Comparison of ENCODE assay signal across 16 cellular contexts in the genomic region with DNA sequence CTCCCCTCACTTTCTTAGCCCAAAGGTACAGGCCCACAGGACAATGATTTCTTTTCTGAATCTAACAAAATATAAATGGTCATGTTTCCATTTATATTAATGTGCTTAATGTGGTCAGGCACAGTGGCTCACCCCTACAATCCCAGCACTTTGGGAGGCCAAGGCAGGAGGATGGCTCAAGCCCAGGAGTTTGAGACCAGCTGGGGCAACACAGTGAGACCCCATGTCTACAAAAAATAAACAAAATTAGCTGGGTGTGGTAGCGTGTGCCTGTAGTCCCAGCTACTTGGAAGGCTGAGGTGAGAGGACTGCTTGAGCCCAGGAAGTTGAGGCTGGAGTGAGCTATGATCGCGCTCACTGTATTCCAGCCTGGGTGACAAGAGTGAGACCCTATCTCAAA.
DNase-seq lines count a peak whose midpoint lies in the region; FAIRE-seq and TF ChIP-seq lines count a peak whose summit lies in the region.
"Had no signal": no experiment of that assay in that cellular context is flagged by ENCODE, and none has a peak within 500 bp of the region (broad histone marks: within the 10 kb centered on the region; RNA-seq: fewer than 3 reads in every experiment).

No MANE protein-coding gene starts in this region.

- TF ChIP-seq EP300 in transverse colon (IDR thresholded peaks at IDR 0.05; ENCODE audit: low read depth) = no peak

- intact Hi-C loops in transverse colon (cut with DNase I; ENCODE audit: low total_unique reads) = loop anchor here (10.0 kb wide), 1 partner anchor 95 kb away; a partner anchor contains a TSS

- peaks cover 0 to 78% (median 37%) of the 10 kb centered on the region in 4 donors for H3K36me3 ChIP-seq in transverse colon
- peaks cover 2 to 96% of the 10 kb centered on the region in 2 donors for H3K36me3 ChIP-seq in neuronal stem cell (replicated peaks in 1 of 2; ENCODE audit: control insufficient read depth in 2 of 2, insufficient read depth in 2 of 2, low read length in 2 of 2)

- no peaks in the 10 kb centered on the region for H3K27me3 Mint-ChIP-seq in activated naive CD4-positive, alpha-beta T cell treated with anti-CD3 and anti-CD28 coated beads, Interleukin-2, amount 50 U/mL, for 24 hours
- H3K27me3 Mint-ChIP-seq in chondrocyte (ENCODE audit: low read depth) (no peaks in the 10 kb centered on the region), osteocyte (ENCODE audit: unreplicated experiment) (no peaks in the 10 kb centered on the region)

- H3K4ac ChIP-seq in neuronal stem cell (ENCODE audit: low read length) = no peak overlapping the region

- H2BK5ac ChIP-seq in neuronal stem cell (ENCODE audit: low read length) = no peak overlapping the region

- no peak overlapping the region for H2AFZ ChIP-seq in neuronal stem cell (ENCODE audit: low read length)

- FAIRE-seq in H54 (lab: Jason Lieb, UNC) = no peak
- FAIRE-seq: GM12891, HTR-8/SVneo, TTC549 had no signal

- 94 to 100% methylated on average over 3 of the region's 3 CpGs for WGBS in transverse colon (ENCODE audit: low coverage in 1 of 2), 2 donors
- WGBS in neuronal stem cell (ENCODE audit: extremely low coverage in 2 of 2, insufficient read length in 2 of 2, insufficient replicate concordance in 1 of 2), 2 donors = no CpG with 5 or more reads among the region's 3 CpGs

- no peak overlapping the region for H4K91ac ChIP-seq in neuronal stem cell (ENCODE audit: low read depth, low read length, poor library complexity)

- peaks cover 28% of the 10 kb centered on the region for H3K36me3 Mint-ChIP-seq in activated naive CD4-positive, alpha-beta T cell treated with anti-CD3 and anti-CD28 coated beads, Interleukin-2, amount 50 U/mL, for 24 hours
- H3K36me3 Mint-ChIP-seq in chondrocyte (ENCODE audit: low read depth) (peaks cover 32% of the 10 kb centered on the region), osteocyte (ENCODE audit: unreplicated experiment) (peaks cover 35% of the 10 kb centered on the region)

- no peak overlapping the region for H2AK5ac ChIP-seq in neuronal stem cell (ENCODE audit: low read depth, low read length)

- H2BK120ac ChIP-seq in neuronal stem cell (ENCODE audit: low read depth, low read length) = no peak overlapping the region

- no peak overlapping the region for H3K4me3 ChIP-seq in transverse colon
- H3K4me3 ChIP-seq in neuronal stem cell (ENCODE audit: low read length in 2 of 2) = no peak overlapping the region

- H2BK12ac ChIP-seq in neuronal stem cell (ENCODE audit: low read length) = no peak overlapping the region

- TF ChIP-seq POLR2A in transverse colon (IDR thresholded peaks at IDR 0.05) (no peak), H54 (IDR thresholded peaks at IDR 0.05; ENCODE audit: low read depth, low read length) (no peak)

- no peak overlapping the region for H3K4me2 ChIP-seq in neuronal stem cell (ENCODE audit: insufficient read depth, low read length, poor library complexity, severe bottlenecking)

- H3K9ac ChIP-seq in neuronal stem cell (ENCODE audit: low read depth, low read length, poor library complexity) = no peak overlapping the region

- H2BK15ac ChIP-seq in neuronal stem cell (ENCODE audit: low read length) = no peak overlapping the region

- no peak overlapping the region for H3K23ac ChIP-seq in neuronal stem cell (ENCODE audit: low read depth, low read length, poor library complexity)

- in situ Hi-C loops in transverse colon (cut with MboI; ENCODE audit: low pct_ligation_motif_present in 1 of 4, low pct_unique_long_range_greater_than_20kb in 1 of 4, low sequenced_read_pairs in 3 of 4) = loop anchor here in 3 of 4 donors (10.0 kb wide), 2 partner anchors 45 to 145 kb away; a partner anchor contains a TSS

- H3K27ac Mint-ChIP-seq in activated naive CD4-positive, alpha-beta T cell treated with anti-CD3 and anti-CD28 coated beads, Interleukin-2, amount 50 U/mL, for 24 hours = peak overlapping the region; percentile 48
- H3K27ac Mint-ChIP-seq in chondrocyte (ENCODE audit: unreplicated experiment) (peak overlapping the region; percentile 96), osteocyte (ENCODE audit: unreplicated experiment) (peak overlapping the region; percentile 85)

- peaks cover 97% of the 10 kb centered on the region for H3K4me1 Mint-ChIP-seq in activated naive CD4-positive, alpha-beta T cell treated with anti-CD3 and anti-CD28 coated beads, Interleukin-2, amount 50 U/mL, for 24 hours
- H3K4me1 Mint-ChIP-seq in chondrocyte (ENCODE audit: low read depth) (peaks cover 78% of the 10 kb centered on the region), osteocyte (ENCODE audit: unreplicated experiment) (peaks cover 29% of the 10 kb centered on the region)

- H3K4me1 ChIP-seq in transverse colon (peaks cover 15 to 76% (median 42%) of the 10 kb centered on the region in 4 donors), neuronal stem cell (ENCODE audit: control insufficient read depth in 2 of 2, insufficient read depth in 1 of 2, low read depth in 1 of 2, low read length in 2 of 2) (no peaks in the 10 kb centered on the region)

- H3K79me1 ChIP-seq in neuronal stem cell (ENCODE audit: low read depth, low read length) = no peaks in the 10 kb centered on the region

- no peak overlapping the region for H3K4me3 Mint-ChIP-seq in activated naive CD4-positive, alpha-beta T cell treated with anti-CD3 and anti-CD28 coated beads, Interleukin-2, amount 50 U/mL, for 24 hours
- no peak overlapping the region for H3K4me3 Mint-ChIP-seq in chondrocyte (ENCODE audit: unreplicated experiment)
- no peak overlapping the region for H3K4me3 Mint-ChIP-seq in osteocyte (ENCODE audit: unreplicated experiment)

- no peak overlapping the region for H4K8ac ChIP-seq in neuronal stem cell (ENCODE audit: low read depth, low read length)

- DNase-seq in activated naive CD4-positive, alpha-beta T cell (lab: John Stamatoyannopoulos, UW) = no peak
- DNase-seq in chondrocyte (ENCODE audit: low spot score) = no peak
- no peak for DNase-seq in osteocyte (ENCODE audit: extremely low spot score, unreplicated experiment)
- no peak for DNase-seq in transverse colon
- no peak for DNase-seq in neuronal stem cell (ENCODE audit: low spot score)
- no peak for DNase-seq in A172 (ENCODE audit: low spot score)
- DNase-seq in H54 (ENCODE audit: insufficient read length, low spot score) = no peak
- DNase-seq: activated CD8-positive, alpha-beta memory T cell treated with anti-CD3 and anti-CD28 coated beads, Interleukin-2, amount 50 U/mL, for 4 hours; DMS79 treated with DMSO at 0.1 percent for 48 hours; NCI-H1048; NCI-H446; RPMI8226 had no signal

- no peak overlapping the region for H3K18ac ChIP-seq in neuronal stem cell (ENCODE audit: low read length)

- H3K27me3 ChIP-seq in transverse colon = no peaks in the 10 kb centered on the region
- no peaks in the 10 kb centered on the region for H3K27me3 ChIP-seq in neuronal stem cell (ENCODE audit: control insufficient read depth in 3 of 3, insufficient read depth in 3 of 3, low read depth in 1 of 3, low read length in 3 of 3)

- H3K9me3 ChIP-seq in transverse colon (no peaks in the 10 kb centered on the region), neuronal stem cell (replicated peaks in 1 of 2; ENCODE audit: control insufficient read depth in 2 of 2, insufficient read depth in 1 of 2, low read depth in 1 of 2, low read length in 2 of 2) (no peaks in the 10 kb centered on the region)

- no peak overlapping the region for H3K14ac ChIP-seq in neuronal stem cell (ENCODE audit: low read length)

- TF ChIP-seq CTCF in chondrocyte (IDR thresholded peaks at IDR 0.05) = no peak
- TF ChIP-seq CTCF in osteocyte (IDR thresholded peaks at IDR 0.05) = no peak
- no peak for TF ChIP-seq CTCF in transverse colon (IDR thresholded peaks at IDR 0.05)

- no peaks in the 10 kb centered on the region for H3K9me3 Mint-ChIP-seq in activated naive CD4-positive, alpha-beta T cell treated with anti-CD3 and anti-CD28 coated beads, Interleukin-2, amount 50 U/mL, for 24 hours
- H3K9me3 Mint-ChIP-seq in chondrocyte (ENCODE audit: low read depth) (no peaks in the 10 kb centered on the region), osteocyte (ENCODE audit: unreplicated experiment) (no peaks in the 10 kb centered on the region)

- peak overlapping the region; percentile 74 to 78 (median 77) for H3K27ac ChIP-seq in transverse colon
- H3K27ac ChIP-seq in neuronal stem cell (replicated peaks; ENCODE audit: low read length) = no peak overlapping the region
